Comparison of ENCODE assay signal across 17 cellular contexts in the genomic region with DNA sequence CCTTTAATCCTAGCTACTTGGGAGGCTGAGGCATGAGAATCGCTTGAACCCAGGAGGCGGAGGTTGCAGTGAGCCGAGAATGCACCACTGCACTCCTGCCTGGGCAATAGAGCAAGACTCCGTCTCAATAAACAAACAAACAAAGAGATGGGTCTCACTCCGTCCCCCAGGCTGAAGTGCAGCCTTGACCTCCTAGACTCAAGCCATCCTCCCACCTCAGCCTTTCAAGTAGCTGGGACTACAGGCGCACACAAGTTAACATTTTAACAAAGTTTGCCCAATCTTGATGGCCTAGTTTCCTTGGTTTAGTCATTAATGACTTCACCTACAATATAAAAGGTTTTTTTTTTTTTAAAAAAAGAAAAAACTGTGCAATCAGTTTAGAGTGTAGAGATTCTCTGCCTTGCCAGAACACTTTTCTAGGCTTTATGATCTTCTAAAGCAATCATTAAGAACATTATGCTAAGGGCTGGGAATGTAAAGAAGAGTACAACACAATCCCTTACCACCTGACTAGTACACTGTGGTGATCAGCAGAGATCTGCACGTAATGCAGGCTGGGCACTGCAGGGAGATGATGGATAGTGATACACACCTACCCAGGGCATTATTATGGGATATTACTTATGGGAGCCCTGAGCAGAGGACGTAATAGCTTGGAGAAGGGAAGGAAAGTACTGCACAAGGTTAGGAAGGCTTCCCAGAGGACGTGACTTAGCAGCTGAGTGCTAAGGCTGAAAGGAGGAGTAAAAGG. TPM values are rescaled to one million over a fixed set of nuclear protein-coding genes. Genes with fewer than 3 reads are reported as not detected.
A peak's percentile ranks its signal among the peaks of the same experiment; 100 is the strongest.
DNase-seq lines count a peak whose midpoint lies in the region; ATAC-seq and TF ChIP-seq lines count a peak whose summit lies in the region.
"Had no signal": no experiment of that assay in that cellular context is flagged by ENCODE, and none has a peak within 500 bp of the region (broad histone marks: within the 10 kb centered on the region; RNA-seq: fewer than 3 reads in every experiment).

No MANE protein-coding gene starts in this region.

- H3K9me3 Mint-ChIP-seq in glutamatergic neuron (ENCODE audit: unreplicated experiment) (no peaks in the 10 kb centered on the region), neural crest cell (no peaks in the 10 kb centered on the region)
- H3K9me3 Mint-ChIP-seq in CD4-positive, alpha-beta memory T cell, result no peaks in the 10 kb centered on the region
- H3K9me3 Mint-ChIP-seq: CD4-positive, CD25-positive, alpha-beta regulatory T cell had no signal

- no CpG with 5 or more reads among the region's 9 CpGs for WGBS in trophoblast cell (ENCODE audit: extremely low coverage, insufficient coverage, insufficient read length)

- H3K27ac ChIP-seq in DND-41 (ENCODE audit: low read length), result 0 out of 2 replicates have a peak overlapping the region, but pooled peaks have one; percentile 21
- H3K27ac ChIP-seq in OCI-LY7 (ENCODE audit: low read depth, low read length, poor library complexity, severe bottlenecking), result peak overlapping the region; percentile 68
- H3K27ac ChIP-seq in trophoblast cell (ENCODE audit: low read depth, low read length), result no peak overlapping the region
- no peak overlapping the region for H3K27ac ChIP-seq in CD4-positive, alpha-beta memory T cell (ENCODE audit: low read depth, low read length)

- ATAC-seq in DND-41 (ENCODE audit: insufficient read depth, low read depth), result no peak
- ATAC-seq: Panc1 had no signal

- no peak overlapping the region for H3K18ac ChIP-seq in trophoblast cell (ENCODE audit: low read length)

- H3K4me3 Mint-ChIP-seq in glutamatergic neuron (ENCODE audit: unreplicated experiment) (no peak overlapping the region), neural crest cell (peak overlapping the region; percentile 11)
- no peak overlapping the region for H3K4me3 Mint-ChIP-seq in CD4-positive, alpha-beta memory T cell
- H3K4me3 Mint-ChIP-seq: CD4-positive, CD25-positive, alpha-beta regulatory T cell had no signal

- H3K27me3 Mint-ChIP-seq in glutamatergic neuron (ENCODE audit: unreplicated experiment) (peaks cover 2% of the 10 kb centered on the region), neural crest cell (ENCODE audit: low read depth) (no peaks in the 10 kb centered on the region)
- no peaks in the 10 kb centered on the region for H3K27me3 Mint-ChIP-seq in CD4-positive, alpha-beta memory T cell
- H3K27me3 Mint-ChIP-seq: CD4-positive, CD25-positive, alpha-beta regulatory T cell had no signal

- CTCF ChIA-PET in OCI-LY7 (lab: Charles Lee; ENCODE audit: unreplicated experiment), result no interaction called here
- CTCF ChIA-PET in CD4-positive, alpha-beta memory T cell (lab: Charles Lee; ENCODE audit: partially characterized antibody), result interaction anchor here (2.0 kb wide), 1 partner anchor 29 kb away, joined by 7 read pairs; no protein-coding TSS in a partner anchor

- H3K27ac Mint-ChIP-seq in glutamatergic neuron (ENCODE audit: unreplicated experiment), result peak overlapping the region; percentile 12
- H3K27ac Mint-ChIP-seq in neural crest cell (ENCODE audit: unreplicated experiment), result peak overlapping the region; percentile 53
- peak overlapping the region in 1 of 7 donors; percentile 47 for H3K27ac Mint-ChIP-seq in CD4-positive, alpha-beta memory T cell

- no peaks in the 10 kb centered on the region for H3K27me3 ChIP-seq in DND-41 (ENCODE audit: insufficient read depth, low read length, poor library complexity)
- H3K27me3 ChIP-seq in trophoblast cell (ENCODE audit: insufficient read depth, low read length), result no peaks in the 10 kb centered on the region
- no peaks in the 10 kb centered on the region for H3K27me3 ChIP-seq in CD4-positive, alpha-beta memory T cell (ENCODE audit: insufficient read depth, low read length)

- H3K4me3 ChIP-seq in DND-41 (ENCODE audit: low read depth in 1 of 2, low read length in 2 of 2) (no peak overlapping the region), OCI-LY7 (ENCODE audit: low read depth, low read length, poor library complexity, severe bottlenecking) (no peak overlapping the region), trophoblast cell (ENCODE audit: low read depth, low read length) (no peak overlapping the region)
- H3K4me3 ChIP-seq in CD4-positive, alpha-beta memory T cell (ENCODE audit: low read length in 2 of 2), result no peak overlapping the region

- no peak for DNase-seq in DND-41
- no peak for DNase-seq in OCI-LY7 (ENCODE audit: low spot score)
- no peak for DNase-seq in glutamatergic neuron
- DNase-seq in neural crest cell (ENCODE audit: low read depth, low spot score), result no peak
- no peak for DNase-seq in HCEC 1CT
- no peak for DNase-seq in trophoblast cell
- DNase-seq in CD4-positive, alpha-beta memory T cell, result no peak
- DNase-seq: AML-193; CD4-positive, CD25-positive, alpha-beta regulatory T cell; IMR-90; Kasumi-1; NCI-H1105 treated with DMSO at 0.1 percent for 48 hours; NCI-H187; NCI-H446 treated with DMSO at 0.1 percent for 48 hours; NCI-H774; SHP77 had no signal

- H3K9me3 ChIP-seq in DND-41 (ENCODE audit: insufficient read depth, low read length, severe bottlenecking), result no peaks in the 10 kb centered on the region
- H3K9me3 ChIP-seq in OCI-LY7 (ENCODE audit: low read length), result peaks cover 11% of the 10 kb centered on the region
- no peaks in the 10 kb centered on the region for H3K9me3 ChIP-seq in trophoblast cell (ENCODE audit: insufficient read depth, low read depth, low read length)
- H3K9me3 ChIP-seq in CD4-positive, alpha-beta memory T cell (ENCODE audit: control insufficient read depth in 1 of 2, low read length in 2 of 2), result no peaks in the 10 kb centered on the region

- no peak overlapping the region for H2AK5ac ChIP-seq in trophoblast cell (ENCODE audit: low read length)

- TF ChIP-seq CTCF in DND-41 (IDR thresholded peaks at IDR 0.05; ENCODE audit: borderline replicate concordance, extremely low read depth, low read length, poor library complexity, severe bottlenecking), result no peak
- no peak for TF ChIP-seq CTCF in OCI-LY7 (conservative IDR thresholded peaks at IDR 0.05; ENCODE audit: low read length)
- no peak for TF ChIP-seq CTCF in glutamatergic neuron (IDR thresholded peaks at IDR 0.05; ENCODE audit: partially characterized antibody, unreplicated experiment)
- no peak for TF ChIP-seq CTCF in neural crest cell (conservative IDR thresholded peaks at IDR 0.05)

- H2BK12ac ChIP-seq in trophoblast cell (ENCODE audit: low read length), result no peak overlapping the region

- H4K12ac ChIP-seq in trophoblast cell (ENCODE audit: low read depth, low read length), result no peak overlapping the region

- no peak overlapping the region for H4K91ac ChIP-seq in trophoblast cell (ENCODE audit: low read depth, low read length)

- H3K36me3 ChIP-seq in DND-41 (ENCODE audit: insufficient read depth, low read length) (peaks cover 54% of the 10 kb centered on the region), OCI-LY7 (ENCODE audit: insufficient read depth, low read length) (peaks cover 78% of the 10 kb centered on the region), trophoblast cell (ENCODE audit: control insufficient read depth in 1 of 2, insufficient read depth in 2 of 2, low read length in 2 of 2) (peaks cover 8 to 10% of the 10 kb centered on the region in 2 experiments)
- peaks cover 10% of the 10 kb centered on the region for H3K36me3 ChIP-seq in CD4-positive, alpha-beta memory T cell (ENCODE audit: insufficient read depth, low read length)

- intact Hi-C loops in OCI-LY7 (cut with micrococcal nuclease; ENCODE audit: unreplicated experiment), result no loop called here
- intact Hi-C loops in CD4-positive, alpha-beta memory T cell (cut with micrococcal nuclease), result no loop called here

- H3K9ac ChIP-seq in DND-41 (ENCODE audit: low read depth, low read length) (no peak overlapping the region), trophoblast cell (ENCODE audit: low read length) (no peak overlapping the region)

- no TSS peak for BruUV-seq in OCI-LY7 (replicated peaks; lab: Mats Ljungman, UMichigan)

- no peaks in the 10 kb centered on the region for H3K9me2 ChIP-seq in OCI-LY7 (ENCODE audit: insufficient read depth, low read length)

- POLR2A ChIA-PET in OCI-LY7 (lab: Charles Lee), result no interaction called here
- POLR2A ChIA-PET in CD4-positive, alpha-beta memory T cell (lab: Charles Lee; ENCODE audit: partially characterized antibody), result no interaction called here

- no peak overlapping the region for H2BK120ac ChIP-seq in trophoblast cell (ENCODE audit: insufficient read depth, low read length, poor library complexity)

- peaks cover 17% of the 10 kb centered on the region for H3K4me1 ChIP-seq in DND-41 (ENCODE audit: insufficient read depth, low read length)
- H3K4me1 ChIP-seq in OCI-LY7 (ENCODE audit: insufficient read depth, low read length, poor library complexity, severe bottlenecking), result peaks cover 48% of the 10 kb centered on the region
- H3K4me1 ChIP-seq in trophoblast cell (ENCODE audit: control insufficient read depth in 1 of 2, insufficient read depth in 2 of 2, low read length in 2 of 2), result no peaks in the 10 kb centered on the region
- H3K4me1 ChIP-seq in CD4-positive, alpha-beta memory T cell (ENCODE audit: insufficient read depth, low read length), result peaks cover 20% of the 10 kb centered on the region

- no peak overlapping the region for H2BK5ac ChIP-seq in trophoblast cell (ENCODE audit: low read depth, low read length, poor library complexity)

- H4K8ac ChIP-seq in trophoblast cell (ENCODE audit: low read depth, low read length), result no peak overlapping the region

- H3K4ac ChIP-seq in trophoblast cell (ENCODE audit: low read depth, low read length), result no peak overlapping the region

- H3K79me1 ChIP-seq in trophoblast cell (ENCODE audit: low read length), result no peaks in the 10 kb centered on the region

- H4K20me1 ChIP-seq in DND-41 (ENCODE audit: insufficient read depth, low read length) (peaks cover 56% of the 10 kb centered on the region), OCI-LY7 (ENCODE audit: insufficient read depth, low read length) (peaks cover 19% of the 10 kb centered on the region)

- H3K4me2 ChIP-seq in DND-41 (ENCODE audit: insufficient read depth, low read length), result no peak overlapping the region
- H3K4me2 ChIP-seq in OCI-LY7 (ENCODE audit: low read length), result no peak overlapping the region
- H3K4me2 ChIP-seq in trophoblast cell (ENCODE audit: low read length), result no peak overlapping the region

- H3K79me2 ChIP-seq in DND-41 (ENCODE audit: insufficient read depth, low read length) (peaks cover 77% of the 10 kb centered on the region), OCI-LY7 (ENCODE audit: insufficient read depth, low read depth, low read length) (peaks cover 74% of the 10 kb centered on the region), trophoblast cell (ENCODE audit: control insufficient read depth, insufficient read depth, low read length, poor library complexity) (no peaks in the 10 kb centered on the region)

- H2AFZ ChIP-seq in DND-41 (ENCODE audit: low read depth, low read length) (no peak overlapping the region), OCI-LY7 (ENCODE audit: low read length) (no peak overlapping the region), trophoblast cell (ENCODE audit: insufficient read depth, low read length, poor library complexity) (no peak overlapping the region)

- H3K4me1 Mint-ChIP-seq in glutamatergic neuron (ENCODE audit: low read depth, unreplicated experiment), result no peaks in the 10 kb centered on the region
- peaks cover 13% of the 10 kb centered on the region for H3K4me1 Mint-ChIP-seq in neural crest cell
- peaks cover 9 to 34% (median 21%) of the 10 kb centered on the region in 4 donors for H3K4me1 Mint-ChIP-seq in CD4-positive, alpha-beta memory T cell

- no peaks in the 10 kb centered on the region for H3K36me3 Mint-ChIP-seq in glutamatergic neuron (ENCODE audit: unreplicated experiment)
- H3K36me3 Mint-ChIP-seq in neural crest cell (ENCODE audit: low read depth), result no peaks in the 10 kb centered on the region
- peaks cover 0 to 21% of the 10 kb centered on the region in 2 donors for H3K36me3 Mint-ChIP-seq in CD4-positive, alpha-beta memory T cell
- H3K36me3 Mint-ChIP-seq: CD4-positive, CD25-positive, alpha-beta regulatory T cell had no signal

- H3K23ac ChIP-seq in trophoblast cell (ENCODE audit: low read length), result no peak overlapping the region

- H3K14ac ChIP-seq in trophoblast cell (ENCODE audit: low read length), result no peak overlapping the region

RNA-seq across cellular contexts. Expression of gene GOT2, which starts 6.9 kb away (rescaled TPM):
- total RNA-seq in OCI-LY7 (2014; rRNA removed; shearing (Covaris generic)), result 90.8 and 104 TPM in 2 replicates
- total RNA-seq in OCI-LY7 (2022) (280 and 308 TPM in 2 replicates), glutamatergic neuron (ENCODE audit: unreplicated experiment) (92.5 TPM), neural crest cell (128 and 133 TPM in 2 replicates)
- polyA plus RNA-seq in trophoblast cell (2013), result 61.0 and 63.3 TPM in 2 replicates
- 10 to 100 TPM; 37.1 to 42.4 TPM for total RNA-seq in CD4-positive, alpha-beta memory T cell
- polyA plus RNA-seq in CD4-positive, alpha-beta memory T cell, result 100 to 1,000 TPM in 1 of 2 donors, 10 to 100 TPM in 1; 86.3 to 113 TPM

RNA-seq across cellular contexts. Expression of gene SLC38A7, which starts 42.6 kb away (rescaled TPM):
- total RNA-seq in OCI-LY7 (2014; rRNA removed; shearing (Covaris generic)), result 5.5 and 6.1 TPM in 2 replicates
- total RNA-seq in OCI-LY7 (2022) (9.7 and 12.0 TPM in 2 replicates), glutamatergic neuron (ENCODE audit: unreplicated experiment) (52.9 TPM), neural crest cell (31.7 and 31.8 TPM in 2 replicates)
- polyA plus RNA-seq in trophoblast cell (2013), result 18.8 and 19.7 TPM in 2 replicates
- 10 to 100 TPM; 11.4 to 13.8 TPM for total RNA-seq in CD4-positive, alpha-beta memory T cell
- polyA plus RNA-seq in CD4-positive, alpha-beta memory T cell, result 1 to 10 TPM; 3.5 to 6.7 TPM

Comparison
In these comparisons a context has a peak if more than half of its experiments do, and no peak if none do; other contexts are left out.
1. H3K27ac ChIP-seq: peak in DND-41 (single experiment) and OCI-LY7 (single experiment); none in trophoblast cell (single experiment) and CD4-positive, alpha-beta memory T cell (single experiment).